ENCODE assay signal across 28 cellular contexts in genomic region chr7:40000734-40001315, GRCh38. TPM values are rescaled to one million over a fixed set of nuclear protein-coding genes. Genes with fewer than 3 reads are reported as not detected.
DNase-seq lines count a peak whose midpoint lies in the region; ATAC-seq, FAIRE-seq and TF ChIP-seq lines count a peak whose summit lies in the region.
"Had no signal": no experiment of that assay in that cellular context is flagged by ENCODE, and none has a peak within 500 bp of the region (broad histone marks: within the 10 kb centered on the region; RNA-seq: fewer than 3 reads in every experiment).

No MANE protein-coding gene starts in this region.

- no peaks in the 10 kb centered on the region for H4K20me1 ChIP-seq in GM12878 (ENCODE audit: control insufficient read depth, insufficient read depth)

- DNase-seq in EH (ENCODE audit: low read depth) (peak; percentile 44), LHCN-M2 (ENCODE audit: low read depth) (peak; percentile 32), GM12878 (ENCODE audit: low read depth, low spot score) (no peak), fibroblast of pulmonary artery (ENCODE audit: low read depth) (peak; percentile 35), DMS 273 treated with DMSO at 0.1 percent for 48 hours (lab: John Stamatoyannopoulos, UW) (no peak), SHP77 treated with DMSO at 0.1 percent for 48 hours (lab: John Stamatoyannopoulos, UW) (no peak)
- no peak for DNase-seq in activated T-cell treated with anti-CD3 and anti-CD28 coated beads, Interleukin-2, amount 50 U/mL, for 4 hours
- DNase-seq: activated CD4-positive, alpha-beta T cell treated with anti-CD3 and anti-CD28 coated beads for 4 hours; activated gamma-delta T cell; activated naive CD8-positive, alpha-beta T cell treated with anti-CD3 and anti-CD28 coated beads for 36 hours; head of caudate nucleus; Kasumi-1; kidney; MV-4-11; NCI-H1436 treated with DMSO at 0.1 percent for 48 hours; SIG-M5; stimulated activated CD8-positive, alpha-beta memory T cell treated with anti-CD3 and anti-CD28 coated beads, Interleukin-4, amount 100 ng/mL, for 48 hours; SW 1271; T-helper 9 cell had no signal

- H3K4me3 Mint-ChIP-seq in activated T-cell treated with anti-CD3 and anti-CD28 coated beads, Interleukin-2, amount 50 U/mL, for 4 hours = no peak overlapping the region
- H3K4me3 Mint-ChIP-seq: activated naive CD8-positive, alpha-beta T cell treated with anti-CD3 and anti-CD28 coated beads for 36 hours; neural progenitor cell; stimulated activated naive CD8-positive, alpha-beta T cell treated with anti-CD3 and anti-CD28 coated beads, Interleukin-15, Interleukin-2, amounts not matched to agents 100 ng/mL and 50 ng/mL, for 24 hours had no signal

- no peaks in the 10 kb centered on the region for H3K9me3 ChIP-seq in GM12878 (replicated peaks; ENCODE audit: control insufficient read depth, insufficient read depth, low read length)
- H3K9me3 ChIP-seq: BLaER1, right atrium auricular region, thoracic aorta, vagina had no signal

- CTCF ChIA-PET in GM12878 (lab: Yijun Ruan, JAX) = interaction anchor here (1.7 kb wide), 1 partner anchor 52 kb away, joined by 4 read pairs; no protein-coding TSS in a partner anchor

- H3K4me1 ChIP-seq in GM12878 (ENCODE audit: control insufficient read depth, insufficient read depth, low read length) = no peaks in the 10 kb centered on the region
- H3K4me1 ChIP-seq: BLaER1, neural progenitor cell, right atrium auricular region had no signal

- TF ChIP-seq EP300 in GM12878 (IDR thresholded peaks at IDR 0.05; ENCODE audit: borderline replicate concordance in 1 of 2, control insufficient read depth in 1 of 2, low read depth in 2 of 2, low read length in 2 of 2) = no peak

- H3K36me3 ChIP-seq in GM12878 (ENCODE audit: control insufficient read depth in 2 of 2, insufficient read depth in 2 of 2, low read length in 1 of 2) = peaks cover 0 to 16% of the 10 kb centered on the region in 2 experiments; a peak in 3 of 4 replicates
- H3K36me3 ChIP-seq: neural progenitor cell had no signal

- RAD21 ChIA-PET in GM12878 (lab: Charles Lee; ENCODE audit: unreplicated experiment) = no interaction called here

- BruUV-seq in GM12878 (replicated peaks; lab: Mats Ljungman, UMichigan) = no TSS peak

- H2AFZ ChIP-seq in GM12878 (ENCODE audit: control insufficient read depth, low read depth, low read length) = no peak overlapping the region
- H2AFZ ChIP-seq: neural progenitor cell had no signal

- intact Hi-C loops in GM12878 (cut with micrococcal nuclease; ENCODE audit: unreplicated experiment) = no loop called here

- FAIRE-seq in GM12878 (lab: Jason Lieb, UNC) = no peak
- FAIRE-seq: endothelial cell of umbilical vein had no signal

- peaks cover 13% of the 10 kb centered on the region for H3K36me3 Mint-ChIP-seq in activated T-cell treated with anti-CD3 and anti-CD28 coated beads, Interleukin-2, amount 50 U/mL, for 4 hours (ENCODE audit: insufficient read depth)

- no peaks in the 10 kb centered on the region for H3K27me3 Mint-ChIP-seq in activated T-cell treated with anti-CD3 and anti-CD28 coated beads, Interleukin-2, amount 50 U/mL, for 4 hours (ENCODE audit: low read depth)
- H3K27me3 Mint-ChIP-seq: activated naive CD8-positive, alpha-beta T cell treated with anti-CD3 and anti-CD28 coated beads for 36 hours; stimulated activated naive CD8-positive, alpha-beta T cell treated with anti-CD3 and anti-CD28 coated beads, Interleukin-15, Interleukin-2, amounts not matched to agents 100 ng/mL and 50 ng/mL, for 24 hours had no signal

- peaks cover 3% of the 10 kb centered on the region for H3K79me2 ChIP-seq in GM12878 (ENCODE audit: control insufficient read depth, insufficient read depth, low read length)

- H3K9me3 Mint-ChIP-seq in activated T-cell treated with anti-CD3 and anti-CD28 coated beads, Interleukin-2, amount 50 U/mL, for 4 hours = no peaks in the 10 kb centered on the region
- H3K9me3 Mint-ChIP-seq: activated naive CD8-positive, alpha-beta T cell treated with anti-CD3 and anti-CD28 coated beads for 36 hours; neural progenitor cell; stimulated activated naive CD8-positive, alpha-beta T cell treated with anti-CD3 and anti-CD28 coated beads, Interleukin-15, Interleukin-2, amounts not matched to agents 100 ng/mL and 50 ng/mL, for 24 hours had no signal

- TF ChIP-seq POLR2A in GM12878 (IDR thresholded peaks at IDR 0.05; ENCODE audit: low read depth, low read length) = no peak

- TF ChIP-seq CTCF in GM12878 (IDR thresholded peaks at IDR 0.05 in 2 of 3, conservative IDR thresholded peaks at IDR 0.05 in 1 of 3; ENCODE audit: control insufficient read depth in 2 of 3, extremely low read depth in 1 of 3, insufficient read depth in 1 of 3, low read depth in 3 of 3, low read length in 3 of 3) = no peak
- no peak for TF ChIP-seq CTCF in fibroblast of pulmonary artery (IDR thresholded peaks at IDR 0.05; ENCODE audit: low read length, missing control alignments)

- no peak overlapping the region for H3K27ac ChIP-seq in GM12878 (ENCODE audit: control insufficient read depth, insufficient read depth)
- H3K27ac ChIP-seq: BLaER1, neural progenitor cell, right atrium auricular region, thoracic aorta, vagina had no signal

- POLR2A ChIA-PET in GM12878 (lab: Charles Lee) = no interaction called here

- in situ Hi-C loops in GM12878 (cut with MboI) = no loop called here

- no peak for ATAC-seq in GM12878
- ATAC-seq in activated T-cell treated with anti-CD3 and anti-CD28 coated beads, Interleukin-2, amount 50 U/mL, for 4 hours = no peak
- no peak for ATAC-seq in HG02938 (IDR thresholded peaks at IDR 0.05; ENCODE audit: unreplicated experiment)
- ATAC-seq: Panc1 had no signal

- H3K9ac ChIP-seq in GM12878 (ENCODE audit: control insufficient read depth, insufficient read depth, low read length) = no peak overlapping the region
- H3K9ac ChIP-seq: BLaER1, neural progenitor cell had no signal

- H3K4me1 Mint-ChIP-seq in activated T-cell treated with anti-CD3 and anti-CD28 coated beads, Interleukin-2, amount 50 U/mL, for 4 hours (ENCODE audit: low read depth) = peaks cover 1% of the 10 kb centered on the region

- H3K27me3 ChIP-seq in GM12878 (replicated peaks in 1 of 2; ENCODE audit: control insufficient read depth in 2 of 2, insufficient read depth in 2 of 2, low read length in 1 of 2) = no peaks in the 10 kb centered on the region
- H3K27me3 ChIP-seq: BLaER1, neural progenitor cell, right atrium auricular region, vagina had no signal

- WGBS in GM12878 (ENCODE audit: insufficient coverage, insufficient replicate concordance, low lambda C conversion rate, missing lambda C conversion rate) = 85% methylated on average over 6 of the region's 6 CpGs

- SMC1A ChIA-PET in GM12878 (lab: Charles Lee; ENCODE audit: uncharacterized antibody, unreplicated experiment) = interaction anchor here (0.6 to 1.3 kb wide), 3 partner anchors 22 to 105 kb away, joined by 3 read pairs; no protein-coding TSS in a partner anchor

- H3K4me3 ChIP-seq in GM12878 = no peak overlapping the region
- H3K4me3 ChIP-seq in fibroblast of pulmonary artery (replicated peaks; ENCODE audit: low read depth, low read length) = no peak overlapping the region
- H3K4me3 ChIP-seq: BLaER1, neural progenitor cell, right atrium auricular region, thoracic aorta, vagina had no signal

- no peak overlapping the region for H3K4me2 ChIP-seq in GM12878 (ENCODE audit: control insufficient read depth, insufficient read depth)
- H3K4me2 ChIP-seq: BLaER1, neural progenitor cell had no signal

- no peak for TF ChIP-seq RAD21 in GM12878 (IDR thresholded peaks at IDR 0.05; ENCODE audit: insufficient read depth, low read depth, low read length)

TF ChIP-seq in GM12878, 131 proteins besides CTCF, POLR2A, EP300 and RAD21:
- TF ChIP-seq JUNB (IDR thresholded peaks at IDR 0.05) (peak; percentile 32; the same call in 1 of the 2 replicates), TCF7 (IDR thresholded peaks at IDR 0.05; ENCODE audit: borderline replicate concordance) (no peak)

RNA-seq across cellular contexts. Expression of gene CDK13, which starts 50.8 kb away (rescaled TPM):
- total RNA-seq in LHCN-M2 (2014; rRNA removed) (41.9 and 44.0 TPM in 2 replicates), GM12878 (2014; rRNA removed) (37.3 and 37.5 TPM in 2 replicates), GM12878 (2014; rRNA removed; fragmentation: Illumina TruSeq; extraction: Trizol) (43.4 and 50.2 TPM in 2 replicates), GM12878 (2021) (30.9 and 35.2 TPM in 2 replicates)
- polyA plus RNA-seq in LHCN-M2 (2012) = 16.9 TPM
- 305 and 318 TPM in 2 replicates for total RNA-seq in GM12878 (2013; cell fraction: nucleolus; rRNA removed)
- 23.1 TPM for polyA plus RNA-seq in GM12878 (2011; ENCODE audit: low read depth)
- polyA plus RNA-seq in GM12878 (2011; rRNA removed) (43.2 and 44.4 TPM in 2 replicates), GM12878 (2014; fragmentation: Illumina TruSeq; extraction: Trizol) (40.6 and 47.6 TPM in 2 replicates), GM12878 (2014; fragmentation: Nextera tagmentation; extraction: Ambion mirVana) (10 to 100 TPM; 10.8 to 14.2 TPM), GM12878 (2014; rRNA removed) (20.8 and 21.1 TPM in 2 replicates), GM12878 (2016; fragmentation: Nextera tagmentation; extraction: Ambion mirVana) (10 to 100 TPM; 11.1 to 15.0 TPM)
- polyA plus RNA-seq in GM12878 (2011; cell fraction: cytosol; rRNA removed) = 27.5 and 30.6 TPM in 2 replicates
- 47.1 and 58.2 TPM in 2 replicates for polyA plus RNA-seq in GM12878 (2011; cell fraction: nucleus; rRNA removed)
- 25.4 and 29.7 TPM in 2 replicates for polyA plus RNA-seq in GM12878 (2012)
- 97.4 and 106 TPM in 2 replicates for polyA minus RNA-seq in GM12878 (2011; rRNA and poly(A)+ RNA removed)
- 26.7 and 27.9 TPM in 2 replicates for polyA minus RNA-seq in GM12878 (2011; cell fraction: cytosol; rRNA and poly(A)+ RNA removed)
- 66.0 and 120 TPM in 2 replicates for polyA minus RNA-seq in GM12878 (2011; cell fraction: nucleus; rRNA and poly(A)+ RNA removed)
- 10 to 100 TPM; 33.9 to 39.3 (median 35.9) TPM for total RNA-seq in activated T-cell treated with anti-CD3 and anti-CD28 coated beads, Interleukin-2, amount 50 U/mL, for 4 hours

Comparison
In these comparisons a context has a peak if more than half of its experiments do, and no peak if none do; other contexts are left out.
1. DNase-seq: peak in EH (single experiment), LHCN-M2 (single experiment) and fibroblast of pulmonary artery (single experiment); none in GM12878 (single experiment), activated T-cell treated with anti-CD3 and anti-CD28 coated beads, Interleukin-2, amount 50 U/mL, for 4 hours (single experiment), DMS 273 treated with DMSO at 0.1 percent for 48 hours (single experiment) and SHP77 treated with DMSO at 0.1 percent for 48 hours (single experiment).